11 cellular contexts compared by ENCODE assay signal in the genomic region with DNA sequence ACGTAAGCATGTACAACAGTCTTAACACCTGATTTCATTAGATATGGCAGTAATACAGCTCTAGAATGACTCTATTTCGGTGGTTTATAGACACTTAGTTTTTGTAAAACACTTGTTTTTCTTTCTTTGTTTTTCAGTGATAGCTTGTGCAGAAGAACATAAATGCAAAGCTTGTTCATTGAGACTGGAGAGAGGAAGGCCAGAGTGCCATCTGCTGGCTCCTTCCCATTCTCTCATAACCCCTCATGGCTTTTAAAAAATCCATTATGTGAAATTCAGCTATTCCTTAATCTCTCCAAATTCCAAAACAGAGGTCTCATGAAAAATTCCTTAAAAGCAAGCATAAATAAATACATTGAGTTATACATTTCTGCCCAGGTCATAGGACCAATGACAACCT.
DNase-seq lines count a peak whose midpoint lies in the region; ATAC-seq and TF ChIP-seq lines count a peak whose summit lies in the region.
"Had no signal": no experiment of that assay in that cellular context is flagged by ENCODE, and none has a peak within 500 bp of the region (broad histone marks: within the 10 kb centered on the region; RNA-seq: fewer than 3 reads in every experiment).

No MANE protein-coding gene starts in this region.

- ATAC-seq in GM18861 (IDR thresholded peaks at IDR 0.05; ENCODE audit: unreplicated experiment) = no peak
- ATAC-seq: effector memory CD8-positive, alpha-beta T cell had no signal

- H3K4me3 ChIP-seq in LNCaP clone FGC (ENCODE audit: low read depth, low read length) = no peak overlapping the region
- H3K4me3 ChIP-seq: tibial nerve had no signal

- peak; percentile 68 for DNase-seq in DMS53 (lab: John Stamatoyannopoulos, UW)
- DNase-seq in LNCaP clone FGC (ENCODE audit: low read depth) = no peak
- peak; percentile 55 for DNase-seq in cerebellar cortex (ENCODE audit: low spot score)
- DNase-seq in midbrain (lab: John Stamatoyannopoulos, UW) = peak; percentile 30
- no peak for DNase-seq in T-helper 2 cell
- no peak for DNase-seq in D341Med (ENCODE audit: low spot score)
- DNase-seq in NCI-H1092 treated with DMSO at 0.1 percent for 48 hours (lab: John Stamatoyannopoulos, UW) = no peak
- DNase-seq: activated B cell treated with CpG ODN at 0.5 μM for 24 hours; effector memory CD8-positive, alpha-beta T cell had no signal

- peak; percentile 75 for TF ChIP-seq CTCF in LNCaP clone FGC (IDR thresholded peaks at IDR 0.05; ENCODE audit: control insufficient read depth, extremely low read depth, insufficient read depth)

Comparison
In these comparisons a context has a peak if more than half of its experiments do, and no peak if none do; other contexts are left out.
1. DNase-seq: peak in DMS53 (single experiment), cerebellar cortex (single experiment) and midbrain (single experiment); none in LNCaP clone FGC (single experiment), T-helper 2 cell (0 of 5), D341Med (single experiment) and NCI-H1092 treated with DMSO at 0.1 percent for 48 hours (single experiment).